ENCODE assay signal across 9 cellular contexts in genomic region chr22:31556627-31557203, GRCh38.
DNase-seq lines count a peak whose midpoint lies in the region; ATAC-seq, FAIRE-seq and TF ChIP-seq lines count a peak whose summit lies in the region.
"Had no signal": no experiment of that assay in that cellular context is flagged by ENCODE, and none has a peak within 500 bp of the region (broad histone marks: within the 10 kb centered on the region; RNA-seq: fewer than 3 reads in every experiment).

No MANE protein-coding gene starts in this region.

- H2AFZ ChIP-seq in OCI-LY3 (ENCODE audit: low read depth, low read length) (no peak overlapping the region), endothelial cell of umbilical vein (ENCODE audit: low read depth, low read length) (no peak overlapping the region)

- dilution Hi-C loops in endothelial cell of umbilical vein (cut with MboI; ENCODE audit: extremely low pct_ligation_motif_present, low sequenced_read_pairs): no loop called here

- no peaks in the 10 kb centered on the region for H3K9me3 ChIP-seq in OCI-LY3 (ENCODE audit: insufficient read depth, low read length)
- no peaks in the 10 kb centered on the region for H3K9me3 ChIP-seq in endothelial cell of umbilical vein (replicated peaks; ENCODE audit: control insufficient read depth, insufficient read depth, low read length)
- H3K9me3 ChIP-seq in effector memory CD4-positive, alpha-beta T cell (ENCODE audit: control insufficient read depth, low read length): no peaks in the 10 kb centered on the region

- 0 out of 2 replicates have a peak, but pooled peaks cover 3% of the 10 kb centered on the region for H4K20me1 ChIP-seq in OCI-LY3 (ENCODE audit: insufficient read depth, low read length)
- H4K20me1 ChIP-seq in endothelial cell of umbilical vein (replicated peaks; ENCODE audit: control insufficient read depth, extremely low read depth, insufficient read depth, low read length): no peaks in the 10 kb centered on the region

- BruUV-seq in endothelial cell of umbilical vein (replicated peaks; lab: Mats Ljungman, UMichigan): no TSS peak

- H3K9me3 Mint-ChIP-seq in natural killer cell treated with Interleukin-12 subunit alpha and Interleukin-12 subunit beta and Interleukin-15 and Interleukin-18, amount 100 ng/mL, for 72 hours: no peaks in the 10 kb centered on the region
- H3K9me3 Mint-ChIP-seq: IgD-negative memory B cell had no signal

- ATAC-seq in natural killer cell treated with Interleukin-12 subunit alpha and Interleukin-12 subunit beta and Interleukin-15 and Interleukin-18, amount 100 ng/mL, for 72 hours: no peak
- ATAC-seq in HG02938 (IDR thresholded peaks at IDR 0.05; ENCODE audit: unreplicated experiment) (no peak), GM21576 (IDR thresholded peaks at IDR 0.05; ENCODE audit: unreplicated experiment) (no peak)

- H3K79me2 ChIP-seq in OCI-LY3 (ENCODE audit: low read length): no peaks in the 10 kb centered on the region
- no peaks in the 10 kb centered on the region for H3K79me2 ChIP-seq in endothelial cell of umbilical vein (ENCODE audit: control insufficient read depth, insufficient read depth, low read length)

- intact Hi-C loops in endothelial cell of umbilical vein (cut with micrococcal nuclease): loop anchor here (1.0 to 5.0 kb wide), 3 partner anchors 46 to 414 kb away; no protein-coding TSS in a partner anchor

- H3K27ac Mint-ChIP-seq in natural killer cell treated with Interleukin-12 subunit alpha and Interleukin-12 subunit beta and Interleukin-15 and Interleukin-18, amount 100 ng/mL, for 72 hours: peak overlapping the region; percentile 27 to 69

- H3K4me1 Mint-ChIP-seq in natural killer cell treated with Interleukin-12 subunit alpha and Interleukin-12 subunit beta and Interleukin-15 and Interleukin-18, amount 100 ng/mL, for 72 hours (ENCODE audit: low read depth in 2 of 2): peaks cover 14 to 16% of the 10 kb centered on the region in 2 donors

- no peaks in the 10 kb centered on the region for H3K27me3 Mint-ChIP-seq in natural killer cell treated with Interleukin-12 subunit alpha and Interleukin-12 subunit beta and Interleukin-15 and Interleukin-18, amount 100 ng/mL, for 72 hours
- H3K27me3 Mint-ChIP-seq: IgD-negative memory B cell had no signal

- POLR2A ChIA-PET in endothelial cell of umbilical vein (lab: Charles Lee): no interaction called here

- H3K27ac ChIP-seq in OCI-LY3 (ENCODE audit: low read length) (no peak overlapping the region), endothelial cell of umbilical vein (ENCODE audit: insufficient read depth, low read depth, low read length) (no peak overlapping the region)
- no peak overlapping the region for H3K27ac ChIP-seq in effector memory CD4-positive, alpha-beta T cell (ENCODE audit: insufficient read depth, low read length, poor library complexity, severe bottlenecking)

- H3K4me3 ChIP-seq in AG10803 (ENCODE audit: low read length): no peak overlapping the region
- H3K4me3 ChIP-seq in OCI-LY3 (ENCODE audit: low read length): no peak overlapping the region
- H3K4me3 ChIP-seq in endothelial cell of umbilical vein (replicated peaks in 1 of 3; ENCODE audit: insufficient read depth in 1 of 3, low read depth in 1 of 3, low read length in 3 of 3): no peak overlapping the region
- H3K4me3 ChIP-seq in effector memory CD4-positive, alpha-beta T cell (ENCODE audit: insufficient read depth, low read depth, low read length, poor library complexity, severe bottlenecking): no peak overlapping the region

- H3K36me3 Mint-ChIP-seq in natural killer cell treated with Interleukin-12 subunit alpha and Interleukin-12 subunit beta and Interleukin-15 and Interleukin-18, amount 100 ng/mL, for 72 hours: peaks cover 6% of the 10 kb centered on the region
- H3K36me3 Mint-ChIP-seq: IgD-negative memory B cell had no signal

- TF ChIP-seq CTCF in AG10803 (conservative IDR thresholded peaks at IDR 0.05; ENCODE audit: low read length): peak; percentile 74
- peak; percentile 70 for TF ChIP-seq CTCF in OCI-LY3 (IDR thresholded peaks at IDR 0.05; ENCODE audit: low read depth, low read length)
- peak; percentile 41 to 58 for TF ChIP-seq CTCF in endothelial cell of umbilical vein (IDR thresholded peaks at IDR 0.05; ENCODE audit: extremely low read depth in 1 of 2, insufficient read depth in 1 of 2, low read depth in 1 of 2, low read length in 2 of 2)

- H3K9me1 ChIP-seq in endothelial cell of umbilical vein (replicated peaks; ENCODE audit: control insufficient read depth, extremely low read depth, insufficient read depth, low read length): no peaks in the 10 kb centered on the region

- CTCF ChIA-PET in endothelial cell of umbilical vein (lab: Charles Lee): interaction anchor here (0.6 to 7.3 kb wide), 44 partner anchors 11 to 709 kb away, joined by 3 to 216 read pairs (median 4); partner anchors contain the start of gene PISD

- H3K4me3 Mint-ChIP-seq in natural killer cell treated with Interleukin-12 subunit alpha and Interleukin-12 subunit beta and Interleukin-15 and Interleukin-18, amount 100 ng/mL, for 72 hours: no peak overlapping the region
- H3K4me3 Mint-ChIP-seq: IgD-negative memory B cell had no signal

- H3K4me1 ChIP-seq in OCI-LY3 (ENCODE audit: low read length) (peaks cover 5% of the 10 kb centered on the region), endothelial cell of umbilical vein (ENCODE audit: control insufficient read depth, extremely low read depth, insufficient read depth, low read length) (peaks cover 2% of the 10 kb centered on the region)
- H3K4me1 ChIP-seq in effector memory CD4-positive, alpha-beta T cell (ENCODE audit: control insufficient read depth, insufficient read depth, low read length, poor library complexity, severe bottlenecking): peaks cover 2% of the 10 kb centered on the region

- H3K4me2 ChIP-seq in OCI-LY3 (ENCODE audit: low read length): no peak overlapping the region
- H3K4me2 ChIP-seq in endothelial cell of umbilical vein (ENCODE audit: insufficient read depth, low read length): no peak overlapping the region

- H3K27me3 ChIP-seq in OCI-LY3 (ENCODE audit: low read depth, low read length) (no peaks in the 10 kb centered on the region), endothelial cell of umbilical vein (ENCODE audit: control insufficient read depth in 2 of 2, insufficient read depth in 2 of 2, low read length in 2 of 2) (no peaks in the 10 kb centered on the region)
- H3K27me3 ChIP-seq in effector memory CD4-positive, alpha-beta T cell (replicated peaks; ENCODE audit: control insufficient read depth, insufficient read depth, low read length, poor library complexity, severe bottlenecking): no peaks in the 10 kb centered on the region

- FAIRE-seq in endothelial cell of umbilical vein (lab: Jason Lieb, UNC): peak; percentile 58

- no peak for TF ChIP-seq POLR2A in endothelial cell of umbilical vein (IDR thresholded peaks at IDR 0.05; ENCODE audit: low read depth, low read length)

- H3K9ac ChIP-seq in OCI-LY3 (ENCODE audit: low read length) (no peak overlapping the region), endothelial cell of umbilical vein (replicated peaks; ENCODE audit: extremely low read depth, insufficient read depth, low read length) (no peak overlapping the region)

- H3K36me3 ChIP-seq in OCI-LY3 (replicated peaks; ENCODE audit: low read depth, low read length) (peaks cover 11% of the 10 kb centered on the region), endothelial cell of umbilical vein (ENCODE audit: control insufficient read depth in 2 of 2, extremely low read depth in 1 of 2, insufficient read depth in 2 of 2, low read length in 2 of 2) (peaks cover 2 to 4% of the 10 kb centered on the region in 2 experiments)
- peaks cover 45% of the 10 kb centered on the region for H3K36me3 ChIP-seq in effector memory CD4-positive, alpha-beta T cell (ENCODE audit: control insufficient read depth, insufficient read depth, low read length)

- DNase-seq in AG10803 (ENCODE audit: low read depth) (peak; percentile 44), GM04504 (ENCODE audit: low read depth) (peak; percentile 14), endothelial cell of umbilical vein (ENCODE audit: low read depth, low spot score) (peak; percentile 53)
- DNase-seq in natural killer cell treated with Interleukin-12 subunit alpha and Interleukin-12 subunit beta and Interleukin-15 and Interleukin-18, amount 100 ng/mL, for 72 hours (ENCODE audit: low spot score): no peak
- DNase-seq in effector memory CD4-positive, alpha-beta T cell: no peak

TF ChIP-seq in endothelial cell of umbilical vein, 7 proteins besides CTCF, POLR2A, EP300 and RAD21:
- TF ChIP-seq EZH2 (IDR thresholded peaks at IDR 0.05; ENCODE audit: borderline replicate concordance, low read depth, low read length, severe bottlenecking) (no peak), POLR2AphosphoS5 (IDR thresholded peaks at IDR 0.05; ENCODE audit: insufficient read depth, low read depth, low read length) (no peak), GATA2 (IDR thresholded peaks at IDR 0.05; ENCODE audit: insufficient read depth, insufficient read length, low read depth, low read length) (no peak), FOS (IDR thresholded peaks at IDR 0.05; ENCODE audit: borderline replicate concordance, insufficient read depth, low read length) (no peak), JUN (IDR thresholded peaks at IDR 0.05; ENCODE audit: borderline replicate concordance, insufficient read depth, insufficient read length, low read depth) (no peak), MYC (IDR thresholded peaks at IDR 0.05; ENCODE audit: low read depth, low read length) (no peak), MAX (IDR thresholded peaks at IDR 0.05; ENCODE audit: insufficient read depth, insufficient read length) (no peak)

Comparison
In these comparisons a context has a peak if more than half of its experiments do, and no peak if none do; other contexts are left out.
1. DNase-seq: peak in AG10803 (single experiment), GM04504 (single experiment) and endothelial cell of umbilical vein (single experiment); none in natural killer cell treated with Interleukin-12 subunit alpha and Interleukin-12 subunit beta and Interleukin-15 and Interleukin-18, amount 100 ng/mL, for 72 hours (single experiment) and effector memory CD4-positive, alpha-beta T cell (0 of 3).
2. Peak in every context shown above with its lines, with median percentiles within 50 percentile points of each other: CTCF ChIP-seq.